19 cellular contexts compared by ENCODE assay signal in the genomic region with DNA sequence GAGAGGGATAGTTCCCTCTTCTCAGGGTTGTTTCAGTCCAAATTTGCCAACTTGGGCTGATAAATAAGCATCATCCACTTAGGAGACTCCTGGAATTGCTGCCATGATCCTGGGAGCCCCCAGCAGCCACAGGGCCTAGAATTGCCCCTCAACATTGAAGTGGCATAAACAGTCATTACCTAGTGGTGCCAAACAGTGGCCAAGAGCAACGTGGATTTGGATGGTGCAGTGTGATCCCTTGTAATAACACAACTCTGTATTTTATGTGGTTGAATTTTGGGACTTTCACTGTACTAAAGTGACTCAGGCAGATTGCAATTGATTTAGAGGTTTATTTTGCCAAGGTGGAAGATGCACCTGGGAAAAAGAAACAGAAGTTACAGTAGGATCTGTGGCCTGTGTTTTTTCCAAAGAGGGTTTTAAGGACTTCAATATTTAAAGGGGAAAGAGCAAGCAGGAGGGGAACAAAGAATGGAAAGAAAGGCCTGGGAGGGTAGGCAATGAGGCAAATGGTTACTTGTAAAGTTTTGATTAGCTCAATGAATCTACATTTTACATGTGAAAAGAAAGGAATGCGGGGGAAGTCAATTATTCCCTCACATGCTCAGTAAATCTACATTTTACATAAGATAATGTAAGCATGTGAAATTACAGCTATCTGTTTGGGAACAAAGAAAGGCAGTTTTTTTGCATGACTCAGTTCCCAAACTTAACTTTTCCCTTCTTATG.
"Had no signal": no experiment of that assay in that cellular context is flagged by ENCODE, and none has a peak within 500 bp of the region (broad histone marks: within the 10 kb centered on the region; RNA-seq: fewer than 3 reads in every experiment).

No MANE protein-coding gene starts in this region.

- H3K4me1 ChIP-seq: colonic mucosa, right atrium auricular region, suprapubic skin, thyroid gland had no signal

- ATAC-seq: mucosa of descending colon; naive thymus-derived CD8-positive, alpha-beta T cell; stimulated activated effector memory CD8-positive, alpha-beta T cell treated with anti-CD3 and anti-CD28 coated beads, Interleukin-12 subunit alpha, Interleukin-12 subunit beta, amount 100 ng/mL, for 72 hours; stimulated activated naive CD8-positive, alpha-beta T cell treated with anti-CD3 and anti-CD28 coated beads, Interleukin-15, Interleukin-2, amounts not matched to agents 100 U/mL and 50 U/mL, for 24 hours had no signal

- H3K27ac Mint-ChIP-seq: naive thymus-derived CD8-positive, alpha-beta T cell; stimulated activated effector memory CD8-positive, alpha-beta T cell treated with anti-CD3 and anti-CD28 coated beads, Interleukin-12 subunit alpha, Interleukin-12 subunit beta, amount 100 ng/mL, for 72 hours; type B pancreatic cell had no signal

- H3K9me3 ChIP-seq: colonic mucosa, mucosa of descending colon, ovary, right atrium auricular region, suprapubic skin, thyroid gland had no signal

- H3K4me3 Mint-ChIP-seq: naive thymus-derived CD8-positive, alpha-beta T cell; stimulated activated effector memory CD8-positive, alpha-beta T cell treated with anti-CD3 and anti-CD28 coated beads, Interleukin-12 subunit alpha, Interleukin-12 subunit beta, amount 100 ng/mL, for 72 hours; type B pancreatic cell had no signal

- H3K27ac ChIP-seq: colonic mucosa, hepatocyte, ovary, right atrium auricular region, suprapubic skin, thyroid gland had no signal

- DNase-seq: colonic mucosa; dermis blood vessel endothelial cell; foreskin melanocyte; head of caudate nucleus; kidney glomerular epithelial cell; mammary epithelial cell; mucosa of descending colon; naive thymus-derived CD8-positive, alpha-beta T cell; ovary; stimulated activated CD4-positive, alpha-beta T cell treated with anti-CD3 and anti-CD28 coated beads, Interleukin-4, amount 100 ng/mL, for 1 hour; stimulated activated CD8-positive, alpha-beta memory T cell treated with anti-CD3 and anti-CD28 coated beads, Interleukin-4, amount 100 ng/mL, for 48 hours; stimulated activated naive CD8-positive, alpha-beta T cell treated with anti-CD3 and anti-CD28 coated beads, Interleukin-15, Interleukin-2, amounts not matched to agents 100 U/mL and 50 U/mL, for 24 hours; thyroid gland had no signal

- H3K4me2 ChIP-seq: hepatocyte, smooth muscle cell had no signal

- H3K4me3 ChIP-seq: colonic mucosa, hepatocyte, mucosa of descending colon, ovary, right atrium auricular region, smooth muscle cell, suprapubic skin, thyroid gland had no signal

- H3K79me2 ChIP-seq: hepatocyte had no signal

- H3K27me3 Mint-ChIP-seq: naive thymus-derived CD8-positive, alpha-beta T cell; type B pancreatic cell had no signal

- H3K36me3 ChIP-seq: colonic mucosa, ovary, right atrium auricular region, suprapubic skin, thyroid gland had no signal

- H2AFZ ChIP-seq: hepatocyte had no signal

- H3K4me1 Mint-ChIP-seq: naive thymus-derived CD8-positive, alpha-beta T cell had no signal

- H3K36me3 Mint-ChIP-seq: naive thymus-derived CD8-positive, alpha-beta T cell; stimulated activated effector memory CD8-positive, alpha-beta T cell treated with anti-CD3 and anti-CD28 coated beads, Interleukin-12 subunit alpha, Interleukin-12 subunit beta, amount 100 ng/mL, for 72 hours; type B pancreatic cell had no signal

- H3K9me3 Mint-ChIP-seq: naive thymus-derived CD8-positive, alpha-beta T cell; type B pancreatic cell had no signal

- H3K27me3 ChIP-seq: colonic mucosa, hepatocyte, ovary, right atrium auricular region, suprapubic skin, thyroid gland had no signal
